ENCODE assay signal across 17 cellular contexts in genomic region chr4:41631538-41631937, GRCh38.
A peak's percentile ranks its signal among the peaks of the same experiment; 100 is the strongest.
DNase-seq lines count a peak whose midpoint lies in the region; ATAC-seq and TF ChIP-seq lines count a peak whose summit lies in the region.
"Had no signal": no experiment of that assay in that cellular context is flagged by ENCODE, and none has a peak within 500 bp of the region (broad histone marks: within the 10 kb centered on the region; RNA-seq: fewer than 3 reads in every experiment).

No MANE protein-coding gene starts in this region.

- H3K4me1 Mint-ChIP-seq in immature natural killer cell = no peaks in the 10 kb centered on the region
- H3K4me1 Mint-ChIP-seq: CD8-positive, alpha-beta memory T cell had no signal

- H3K4me1 ChIP-seq in SK-N-SH (ENCODE audit: control insufficient read depth in 1 of 2, insufficient read depth in 2 of 2, low read depth in 1 of 2, low read length in 1 of 2) = peaks cover 0 to 11% of the 10 kb centered on the region in 2 experiments; a peak in 1 of 4 replicates
- H3K4me1 ChIP-seq in thoracic aorta (ENCODE audit: control insufficient read depth in 1 of 2, low read depth in 2 of 2) = peaks cover 12 to 28% of the 10 kb centered on the region in 2 donors

- TF ChIP-seq CTCF in SK-N-SH (IDR thresholded peaks at IDR 0.05) (no peak), fibroblast of the aortic adventitia (IDR thresholded peaks at IDR 0.05; ENCODE audit: insufficient read depth, low read length) (no peak), thoracic aorta (IDR thresholded peaks at IDR 0.05) (no peak)

- CTCF ChIA-PET in SK-N-SH (lab: Yijun Ruan, JAX) = no interaction called here

- H3F3A ChIP-seq in SK-N-SH (replicated peaks; ENCODE audit: insufficient read depth) = no peaks in the 10 kb centered on the region

- peaks cover 0 to 4% (median 0%) of the 10 kb centered on the region in 3 donors for H3K27me3 Mint-ChIP-seq in immature natural killer cell (ENCODE audit: low read depth in 3 of 3)
- H3K27me3 Mint-ChIP-seq: CD8-positive, alpha-beta memory T cell had no signal

- H2AFZ ChIP-seq in SK-N-SH (ENCODE audit: low read depth) = no peak overlapping the region

- DNase-seq in SK-N-SH (no peak), fibroblast of the aortic adventitia (ENCODE audit: low read depth) (peak; percentile 11), thoracic aorta (ENCODE audit: low spot score) (no peak), left colon (no peak), immature natural killer cell (no peak)
- DNase-seq: AML-193; Caco-2; CD8-positive, alpha-beta memory T cell; DMS53; GOT3; H9; IMR-90 had no signal

- ATAC-seq in SK-N-SH treated with all-trans-retinoic acid at 6 μM for 48 hours = no peak
- no peak for ATAC-seq in thoracic aorta (ENCODE audit: insufficient number of reproducible peaks, low FRiP score, low read depth)
- ATAC-seq in left colon = no peak
- no peak for ATAC-seq in GM18867 (IDR thresholded peaks at IDR 0.05; ENCODE audit: unreplicated experiment)
- ATAC-seq: GM12878 had no signal

- no peak for TF ChIP-seq RAD21 in SK-N-SH (IDR thresholded peaks at IDR 0.05; ENCODE audit: low read length)

- no peak overlapping the region for H3K4me2 ChIP-seq in SK-N-SH
- H3K4me2 ChIP-seq: BLaER1 had no signal

- POLR2A ChIA-PET in SK-N-SH (lab: Yijun Ruan, JAX) = no interaction called here

- H3K27ac Mint-ChIP-seq in immature natural killer cell = no peak overlapping the region
- H3K27ac Mint-ChIP-seq: CD8-positive, alpha-beta memory T cell; H9 had no signal

- H3K27ac ChIP-seq in SK-N-SH (ENCODE audit: low read depth in 2 of 2, low read length in 1 of 2) = no peak overlapping the region
- H3K27ac ChIP-seq in thoracic aorta = peak overlapping the region; percentile 26 to 37
- H3K27ac ChIP-seq: 22Rv1, BLaER1 had no signal

- intact Hi-C loops in left colon (cut with DNase I, micrococcal nuclease) = no loop called here

- H3K36me3 ChIP-seq in SK-N-SH (replicated peaks in 1 of 2; ENCODE audit: control insufficient read depth in 1 of 2, insufficient read depth in 2 of 2, low read length in 1 of 2) = no peaks in the 10 kb centered on the region
- H3K36me3 ChIP-seq in thoracic aorta = peaks cover 4% of the 10 kb centered on the region
- H3K36me3 ChIP-seq: BLaER1 had no signal

- H3K4me3 Mint-ChIP-seq in immature natural killer cell = no peak overlapping the region
- H3K4me3 Mint-ChIP-seq: CD8-positive, alpha-beta memory T cell; H9 had no signal

- H3K79me2 ChIP-seq in SK-N-SH (ENCODE audit: insufficient read depth) = no peaks in the 10 kb centered on the region

- no peaks in the 10 kb centered on the region for H4K20me1 ChIP-seq in SK-N-SH (ENCODE audit: insufficient read depth)
- H4K20me1 ChIP-seq: BLaER1 had no signal

- H3K9me2 ChIP-seq in SK-N-SH = no peaks in the 10 kb centered on the region

- H3K27me3 ChIP-seq in SK-N-SH (ENCODE audit: insufficient read depth) = no peaks in the 10 kb centered on the region
- no peaks in the 10 kb centered on the region for H3K27me3 ChIP-seq in thoracic aorta (replicated peaks; ENCODE audit: insufficient read depth)
- H3K27me3 ChIP-seq: BLaER1 had no signal

- H3K4me3 ChIP-seq in SK-N-SH (ENCODE audit: low read depth in 2 of 2, low read length in 1 of 2) (no peak overlapping the region), fibroblast of the aortic adventitia (ENCODE audit: low read depth, low read length) (no peak overlapping the region), thoracic aorta (no peak overlapping the region)
- H3K4me3 ChIP-seq: BLaER1, GM12878 had no signal

- H3K9me3 Mint-ChIP-seq in immature natural killer cell = peaks cover 0 to 2% (median 0%) of the 10 kb centered on the region in 6 donors
- H3K9me3 Mint-ChIP-seq: H9 had no signal

- 75% methylated on average over 3 of the region's 3 CpGs for WGBS in SK-N-SH (ENCODE audit: low lambda C conversion rate)

- no peak overlapping the region for H3K9ac ChIP-seq in SK-N-SH
- H3K9ac ChIP-seq: BLaER1 had no signal

- no peaks in the 10 kb centered on the region for H3K36me3 Mint-ChIP-seq in immature natural killer cell
- H3K36me3 Mint-ChIP-seq: CD8-positive, alpha-beta memory T cell had no signal

- no peak for TF ChIP-seq EP300 in SK-N-SH (IDR thresholded peaks at IDR 0.05; ENCODE audit: borderline replicate concordance in 1 of 2, low read depth in 1 of 2, low read length in 1 of 2)

- H3K9me3 ChIP-seq in SK-N-SH = no peaks in the 10 kb centered on the region
- H3K9me3 ChIP-seq in thoracic aorta = no peaks in the 10 kb centered on the region
- H3K9me3 ChIP-seq: BLaER1, Caco-2 had no signal

TF ChIP-seq in SK-N-SH treated with all-trans-retinoic acid at 6 μM for 48 hours, 23 proteins besides CTCF, POLR2A, EP300 and RAD21 (continues in another document):
- TF ChIP-seq CSRNP3 (CRISPR knock-in tag; IDR thresholded peaks at IDR 0.05) (no peak), PPARA (CRISPR knock-in tag; IDR thresholded peaks at IDR 0.05; ENCODE audit: borderline replicate concordance) (no peak), GLIS3 (CRISPR knock-in tag; IDR thresholded peaks at IDR 0.05) (no peak), ESRRG (CRISPR knock-in tag; IDR thresholded peaks at IDR 0.05) (no peak), OSR1 (CRISPR knock-in tag; IDR thresholded peaks at IDR 0.05) (no peak)

TF ChIP-seq in SK-N-SH, 30 proteins besides CTCF, POLR2A, EP300 and RAD21 (continues in another document):
- TF ChIP-seq MAX (IDR thresholded peaks at IDR 0.05; ENCODE audit: low read depth) (no peak), TAF1 (IDR thresholded peaks at IDR 0.05; ENCODE audit: borderline replicate concordance, low read depth, low read length) (no peak), ZBTB33 (IDR thresholded peaks at IDR 0.05; ENCODE audit: borderline replicate concordance, low read depth) (no peak), NRF1 (IDR thresholded peaks at IDR 0.05; ENCODE audit: low read depth, low read length) (no peak), SMC3 (IDR thresholded peaks at IDR 0.05; ENCODE audit: low read depth, low read length) (no peak), NFIC (IDR thresholded peaks at IDR 0.05; ENCODE audit: borderline replicate concordance) (no peak), SIN3A (IDR thresholded peaks at IDR 0.05; ENCODE audit: borderline replicate concordance, low read depth, low read length) (no peak), MEF2A (IDR thresholded peaks at IDR 0.05; ENCODE audit: borderline replicate concordance, low read depth) (no peak), GATA2 (CRISPR knock-in tag; IDR thresholded peaks at IDR 0.05) (no peak), CHD2 (IDR thresholded peaks at IDR 0.05; ENCODE audit: low read length, partially characterized antibody) (no peak), JUND (IDR thresholded peaks at IDR 0.05) (no peak)
- TF ChIP-seq, protein P1, sequence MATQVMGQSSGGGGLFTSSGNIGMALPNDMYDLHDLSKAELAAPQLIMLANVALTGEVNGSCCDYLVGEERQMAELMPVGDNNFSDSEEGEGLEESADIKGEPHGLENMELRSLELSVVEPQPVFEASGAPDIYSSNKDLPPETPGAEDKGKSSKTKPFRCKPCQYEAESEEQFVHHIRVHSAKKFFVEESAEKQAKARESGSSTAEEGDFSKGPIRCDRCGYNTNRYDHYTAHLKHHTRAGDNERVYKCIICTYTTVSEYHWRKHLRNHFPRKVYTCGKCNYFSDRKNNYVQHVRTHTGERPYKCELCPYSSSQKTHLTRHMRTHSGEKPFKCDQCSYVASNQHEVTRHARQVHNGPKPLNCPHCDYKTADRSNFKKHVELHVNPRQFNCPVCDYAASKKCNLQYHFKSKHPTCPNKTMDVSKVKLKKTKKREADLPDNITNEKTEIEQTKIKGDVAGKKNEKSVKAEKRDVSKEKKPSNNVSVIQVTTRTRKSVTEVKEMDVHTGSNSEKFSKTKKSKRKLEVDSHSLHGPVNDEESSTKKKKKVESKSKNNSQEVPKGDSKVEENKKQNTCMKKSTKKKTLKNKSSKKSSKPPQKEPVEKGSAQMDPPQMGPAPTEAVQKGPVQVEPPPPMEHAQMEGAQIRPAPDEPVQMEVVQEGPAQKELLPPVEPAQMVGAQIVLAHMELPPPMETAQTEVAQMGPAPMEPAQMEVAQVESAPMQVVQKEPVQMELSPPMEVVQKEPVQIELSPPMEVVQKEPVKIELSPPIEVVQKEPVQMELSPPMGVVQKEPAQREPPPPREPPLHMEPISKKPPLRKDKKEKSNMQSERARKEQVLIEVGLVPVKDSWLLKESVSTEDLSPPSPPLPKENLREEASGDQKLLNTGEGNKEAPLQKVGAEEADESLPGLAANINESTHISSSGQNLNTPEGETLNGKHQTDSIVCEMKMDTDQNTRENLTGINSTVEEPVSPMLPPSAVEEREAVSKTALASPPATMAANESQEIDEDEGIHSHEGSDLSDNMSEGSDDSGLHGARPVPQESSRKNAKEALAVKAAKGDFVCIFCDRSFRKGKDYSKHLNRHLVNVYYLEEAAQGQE (IDR thresholded peaks at IDR 0.05; ENCODE audit: low read depth, low read length) = no peak
- TF ChIP-seq, protein P2, sequence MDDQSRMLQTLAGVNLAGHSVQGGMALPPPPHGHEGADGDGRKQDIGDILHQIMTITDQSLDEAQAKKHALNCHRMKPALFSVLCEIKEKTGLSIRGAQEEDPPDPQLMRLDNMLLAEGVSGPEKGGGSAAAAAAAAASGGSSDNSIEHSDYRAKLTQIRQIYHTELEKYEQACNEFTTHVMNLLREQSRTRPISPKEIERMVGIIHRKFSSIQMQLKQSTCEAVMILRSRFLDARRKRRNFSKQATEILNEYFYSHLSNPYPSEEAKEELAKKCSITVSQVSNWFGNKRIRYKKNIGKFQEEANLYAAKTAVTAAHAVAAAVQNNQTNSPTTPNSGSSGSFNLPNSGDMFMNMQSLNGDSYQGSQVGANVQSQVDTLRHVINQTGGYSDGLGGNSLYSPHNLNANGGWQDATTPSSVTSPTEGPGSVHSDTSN (IDR thresholded peaks at IDR 0.05) = no peak

Comparison
In these comparisons a context has a peak if more than half of its experiments do, and no peak if none do; other contexts are left out.
1. H3K27ac ChIP-seq: peak in thoracic aorta (2 of 2); none in SK-N-SH (0 of 2).